In the genomic region with DNA sequence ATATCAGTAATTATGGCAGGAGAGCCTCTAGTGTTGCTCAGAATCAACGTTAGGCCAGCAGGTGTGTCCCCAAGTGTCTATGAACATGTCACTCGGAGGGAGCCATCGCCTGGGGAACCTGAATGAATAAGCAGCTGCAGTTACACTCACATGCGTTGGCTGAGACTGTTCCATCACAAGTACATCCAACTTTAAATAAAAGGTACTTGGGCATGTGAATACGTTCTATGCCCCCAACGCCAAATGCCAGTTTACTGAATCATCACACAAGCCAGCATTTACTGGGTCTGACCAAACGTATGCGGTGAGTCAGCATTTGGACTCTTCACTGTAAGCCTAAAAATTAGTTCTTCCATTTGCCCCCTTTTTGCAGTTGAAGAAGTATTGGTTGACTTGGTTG, we compare ENCODE assay signal across 11 cellular contexts.
DNase-seq lines count a peak whose midpoint lies in the region; ATAC-seq and TF ChIP-seq lines count a peak whose summit lies in the region.
"Had no signal": no experiment of that assay in that cellular context is flagged by ENCODE, and none has a peak within 500 bp of the region (broad histone marks: within the 10 kb centered on the region; RNA-seq: fewer than 3 reads in every experiment).

No MANE protein-coding gene starts in this region.

- no peak overlapping the region for H2AFZ ChIP-seq in GM23338

- 91 to 94% methylated on average over 8 of the region's 8 CpGs for WGBS in body of pancreas, 2 donors

- no peak for ATAC-seq in GM23338
- ATAC-seq in natural killer cell treated with Interleukin-12 subunit alpha and Interleukin-12 subunit beta and Interleukin-15 and Interleukin-18, amount 100 ng/mL, for 72 hours: no peak
- ATAC-seq in HG03457 (IDR thresholded peaks at IDR 0.05; ENCODE audit: unreplicated experiment): no peak
- ATAC-seq in body of pancreas: no peak
- no peak for ATAC-seq in T-cell (replicated peaks in 1 of 4)

- intact Hi-C loops in body of pancreas (cut with DNase I): no loop called here

- POLR2A ChIA-PET in T-cell (lab: Charles Lee): no interaction called here

- H3K4me3 ChIP-seq in GM23338 (no peak overlapping the region), body of pancreas (no peak overlapping the region)

- peaks cover 9% of the 10 kb centered on the region; the same call in 2 of the 3 replicates for H3K4me1 Mint-ChIP-seq in GM23338
- H3K4me1 Mint-ChIP-seq in natural killer cell treated with Interleukin-12 subunit alpha and Interleukin-12 subunit beta and Interleukin-15 and Interleukin-18, amount 100 ng/mL, for 72 hours (ENCODE audit: low read depth in 2 of 2): peaks cover 0 to 5% of the 10 kb centered on the region in 2 donors
- peaks cover 0 to 8% (median 7%) of the 10 kb centered on the region in 3 donors for H3K4me1 Mint-ChIP-seq in T-cell
- H3K4me1 Mint-ChIP-seq: activated naive CD4-positive, alpha-beta T cell treated with anti-CD3 and anti-CD28 coated beads, Interleukin-2, amount 10 ng/mL, durations not matched to agents 7 days and 5 days had no signal

- peak; percentile 91 for DNase-seq in A172 (ENCODE audit: low spot score)
- no peak for DNase-seq in GM23338 (ENCODE audit: low spot score)
- peak; percentile 57 for DNase-seq in RKO (ENCODE audit: low spot score)
- DNase-seq in fibroblast of peridontal ligament (ENCODE audit: extremely low read depth): peak; percentile 89
- no peak for DNase-seq in natural killer cell treated with Interleukin-12 subunit alpha and Interleukin-12 subunit beta and Interleukin-15 and Interleukin-18, amount 100 ng/mL, for 72 hours (ENCODE audit: low spot score)
- DNase-seq in body of pancreas: no peak
- no peak for DNase-seq in T-cell
- DNase-seq: activated naive CD4-positive, alpha-beta T cell treated with anti-CD3 and anti-CD28 coated beads, Interleukin-2, amount 10 ng/mL, durations not matched to agents 7 days and 5 days; COR-L47 had no signal

- H3K36me3 ChIP-seq in GM23338 (ENCODE audit: insufficient read depth) (no peaks in the 10 kb centered on the region; the same call in 1 of the 2 replicates), body of pancreas (replicated peaks in 1 of 2; ENCODE audit: insufficient read depth in 1 of 2, low read depth in 2 of 2) (no peaks in the 10 kb centered on the region)

- TF ChIP-seq POLR2A in body of pancreas (IDR thresholded peaks at IDR 0.05): no peak

- no peaks in the 10 kb centered on the region for H3K9me3 ChIP-seq in body of pancreas

- no peaks in the 10 kb centered on the region for H3K9me3 Mint-ChIP-seq in GM23338
- H3K9me3 Mint-ChIP-seq in natural killer cell treated with Interleukin-12 subunit alpha and Interleukin-12 subunit beta and Interleukin-15 and Interleukin-18, amount 100 ng/mL, for 72 hours: peaks cover 3% of the 10 kb centered on the region
- no peaks in the 10 kb centered on the region for H3K9me3 Mint-ChIP-seq in T-cell
- H3K9me3 Mint-ChIP-seq: activated naive CD4-positive, alpha-beta T cell treated with anti-CD3 and anti-CD28 coated beads, Interleukin-2, amount 10 ng/mL, durations not matched to agents 7 days and 5 days; IgD-negative memory B cell had no signal

- H3K27ac Mint-ChIP-seq in GM23338 (peak overlapping the region; percentile 51), T-cell (no peak overlapping the region)
- H3K27ac Mint-ChIP-seq in natural killer cell treated with Interleukin-12 subunit alpha and Interleukin-12 subunit beta and Interleukin-15 and Interleukin-18, amount 100 ng/mL, for 72 hours: no peak overlapping the region
- H3K27ac Mint-ChIP-seq: activated naive CD4-positive, alpha-beta T cell treated with anti-CD3 and anti-CD28 coated beads, Interleukin-2, amount 10 ng/mL, durations not matched to agents 7 days and 5 days; IgD-negative memory B cell had no signal

- no peaks in the 10 kb centered on the region; the same call in 1 of the 2 replicates for H4K20me1 ChIP-seq in GM23338 (replicated peaks; ENCODE audit: insufficient read depth)

- H3K27ac ChIP-seq in GM23338 (ENCODE audit: low read depth) (no peak overlapping the region), body of pancreas (no peak overlapping the region)

- H3K4me1 ChIP-seq in GM23338 (ENCODE audit: insufficient read depth): no peaks in the 10 kb centered on the region
- H3K4me1 ChIP-seq in body of pancreas: no peaks in the 10 kb centered on the region

- no peak overlapping the region for H3K4me3 Mint-ChIP-seq in GM23338
- no peak overlapping the region for H3K4me3 Mint-ChIP-seq in natural killer cell treated with Interleukin-12 subunit alpha and Interleukin-12 subunit beta and Interleukin-15 and Interleukin-18, amount 100 ng/mL, for 72 hours
- no peak overlapping the region for H3K4me3 Mint-ChIP-seq in T-cell
- H3K4me3 Mint-ChIP-seq: activated naive CD4-positive, alpha-beta T cell treated with anti-CD3 and anti-CD28 coated beads, Interleukin-2, amount 10 ng/mL, durations not matched to agents 7 days and 5 days; IgD-negative memory B cell had no signal

- H3K27me3 ChIP-seq in GM23338 (ENCODE audit: insufficient read depth) (no peaks in the 10 kb centered on the region), body of pancreas (no peaks in the 10 kb centered on the region)

- H3K9me2 ChIP-seq in GM23338 (ENCODE audit: insufficient read depth): no peaks in the 10 kb centered on the region

- H3F3A ChIP-seq in GM23338 (replicated peaks; ENCODE audit: low read depth): no peaks in the 10 kb centered on the region

- CTCF ChIA-PET in T-cell (lab: Charles Lee): no interaction called here

- H3K27me3 Mint-ChIP-seq in GM23338 (ENCODE audit: insufficient read depth, low read depth, poor library complexity): peaks cover 2% of the 10 kb centered on the region
- peaks cover 0 to 2% of the 10 kb centered on the region in 2 donors for H3K27me3 Mint-ChIP-seq in natural killer cell treated with Interleukin-12 subunit alpha and Interleukin-12 subunit beta and Interleukin-15 and Interleukin-18, amount 100 ng/mL, for 72 hours
- H3K27me3 Mint-ChIP-seq in T-cell: no peaks in the 10 kb centered on the region
- H3K27me3 Mint-ChIP-seq: activated naive CD4-positive, alpha-beta T cell treated with anti-CD3 and anti-CD28 coated beads, Interleukin-2, amount 10 ng/mL, durations not matched to agents 7 days and 5 days; IgD-negative memory B cell had no signal

- no peaks in the 10 kb centered on the region for H3K79me2 ChIP-seq in GM23338 (replicated peaks; ENCODE audit: insufficient read depth)

- no peak overlapping the region for H3K4me2 ChIP-seq in GM23338

- H3K36me3 Mint-ChIP-seq in GM23338 (ENCODE audit: low read depth) (peaks cover 14% of the 10 kb centered on the region), T-cell (peaks cover 36% of the 10 kb centered on the region)
- H3K36me3 Mint-ChIP-seq in natural killer cell treated with Interleukin-12 subunit alpha and Interleukin-12 subunit beta and Interleukin-15 and Interleukin-18, amount 100 ng/mL, for 72 hours: peaks cover 16% of the 10 kb centered on the region

- TF ChIP-seq CTCF in GM23338 (conservative IDR thresholded peaks at IDR 0.05; ENCODE audit: low read depth in 2 of 2) (no peak), body of pancreas (IDR thresholded peaks at IDR 0.05) (no peak)

TF ChIP-seq in GM23338, 12 proteins besides CTCF, POLR2A, EP300 and RAD21:
- TF ChIP-seq STAT1 (IDR thresholded peaks at IDR 0.05; ENCODE audit: unreplicated experiment): no peak

Comparison
In these comparisons a context has a peak if more than half of its experiments do, and no peak if none do; other contexts are left out.
1. DNase-seq: peak in A172 (single experiment), RKO (single experiment) and fibroblast of peridontal ligament (single experiment); none in GM23338 (single experiment), natural killer cell treated with Interleukin-12 subunit alpha and Interleukin-12 subunit beta and Interleukin-15 and Interleukin-18, amount 100 ng/mL, for 72 hours (single experiment), body of pancreas (0 of 4) and T-cell (0 of 34).